Comparison of ENCODE assay signal across 1 cellular context in the genomic region with DNA sequence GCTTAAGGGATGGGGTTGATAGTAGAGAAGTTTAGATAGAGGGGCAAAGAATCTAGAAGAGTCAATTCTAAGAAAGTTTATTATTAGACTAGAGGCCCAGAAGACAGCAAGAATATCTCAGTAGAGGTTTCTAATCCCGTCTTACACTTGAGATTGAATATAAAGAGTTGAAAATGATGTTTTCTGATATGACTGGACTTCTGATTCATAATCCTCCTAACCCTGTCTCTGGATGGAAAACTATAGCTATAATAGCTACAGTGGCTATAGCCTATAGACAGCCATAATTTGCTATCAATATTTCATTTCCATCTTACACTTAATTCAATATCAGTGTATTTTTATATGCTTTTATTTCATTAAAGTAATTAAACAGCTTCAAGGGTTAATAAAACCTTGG.
A peak's percentile ranks its signal among the peaks of the same experiment; 100 is the strongest.
TF ChIP-seq lines count a peak whose summit lies in the region.

No MANE protein-coding gene starts in this region.

TF ChIP-seq in GM12878, 131 proteins besides CTCF, POLR2A, EP300 and RAD21:
- TF ChIP-seq, protein P1, sequence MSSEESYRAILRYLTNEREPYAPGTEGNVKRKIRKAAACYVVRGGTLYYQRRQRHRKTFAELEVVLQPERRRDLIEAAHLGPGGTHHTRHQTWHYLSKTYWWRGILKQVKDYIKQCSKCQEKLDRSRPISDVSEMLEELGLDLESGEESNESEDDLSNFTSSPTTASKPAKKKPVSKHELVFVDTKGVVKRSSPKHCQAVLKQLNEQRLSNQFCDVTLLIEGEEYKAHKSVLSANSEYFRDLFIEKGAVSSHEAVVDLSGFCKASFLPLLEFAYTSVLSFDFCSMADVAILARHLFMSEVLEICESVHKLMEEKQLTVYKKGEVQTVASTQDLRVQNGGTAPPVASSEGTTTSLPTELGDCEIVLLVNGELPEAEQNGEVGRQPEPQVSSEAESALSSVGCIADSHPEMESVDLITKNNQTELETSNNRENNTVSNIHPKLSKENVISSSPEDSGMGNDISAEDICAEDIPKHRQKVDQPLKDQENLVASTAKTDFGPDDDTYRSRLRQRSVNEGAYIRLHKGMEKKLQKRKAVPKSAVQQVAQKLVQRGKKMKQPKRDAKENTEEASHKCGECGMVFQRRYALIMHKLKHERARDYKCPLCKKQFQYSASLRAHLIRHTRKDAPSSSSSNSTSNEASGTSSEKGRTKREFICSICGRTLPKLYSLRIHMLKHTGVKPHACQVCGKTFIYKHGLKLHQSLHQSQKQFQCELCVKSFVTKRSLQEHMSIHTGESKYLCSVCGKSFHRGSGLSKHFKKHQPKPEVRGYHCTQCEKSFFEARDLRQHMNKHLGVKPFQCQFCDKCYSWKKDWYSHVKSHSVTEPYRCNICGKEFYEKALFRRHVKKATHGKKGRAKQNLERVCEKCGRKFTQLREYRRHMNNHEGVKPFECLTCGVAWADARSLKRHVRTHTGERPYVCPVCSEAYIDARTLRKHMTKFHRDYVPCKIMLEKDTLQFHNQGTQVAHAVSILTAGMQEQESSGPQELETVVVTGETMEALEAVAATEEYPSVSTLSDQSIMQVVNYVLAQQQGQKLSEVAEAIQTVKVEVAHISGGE (CRISPR knock-in tag; IDR thresholded peaks at IDR 0.05): no peak
- no peak for TF ChIP-seq FOXM1 (IDR thresholded peaks at IDR 0.05; ENCODE audit: low read depth, low read length)
- no peak for TF ChIP-seq POLR2AphosphoS5 (IDR thresholded peaks at IDR 0.05; ENCODE audit: low read length)
- TF ChIP-seq JUNB (IDR thresholded peaks at IDR 0.05): peak; percentile 11; the same call in 1 of the 2 replicates
- TF ChIP-seq E2F8 (IDR thresholded peaks at IDR 0.05; ENCODE audit: low read depth, partially characterized antibody): no peak
- no peak for TF ChIP-seq CBX3 (IDR thresholded peaks at IDR 0.05; ENCODE audit: borderline replicate concordance, low read depth)
- TF ChIP-seq NKRF (conservative IDR thresholded peaks at IDR 0.05): no peak
- no peak for TF ChIP-seq ZNF217 (IDR thresholded peaks at IDR 0.05)
- TF ChIP-seq RB1 (IDR thresholded peaks at IDR 0.05; ENCODE audit: borderline replicate concordance): no peak
